Comparison of ENCODE assay signal across 1 cellular context in genomic region chr16:23516366-23517137, GRCh38.
TF ChIP-seq lines count a peak whose summit lies in the region.

No MANE protein-coding gene starts in this region.

TF ChIP-seq in HepG2, 621 proteins besides CTCF, POLR2A, EP300 and RAD21:
- TF ChIP-seq NFIB (CRISPR knock-in tag; IDR thresholded peaks at IDR 0.05; ENCODE audit: borderline replicate concordance) (0 out of 2 replicates have a peak, but pooled peaks have one; percentile 45), MTA3 (CRISPR knock-in tag; IDR thresholded peaks at IDR 0.05) (no peak), SKIL (CRISPR knock-in tag; IDR thresholded peaks at IDR 0.05; ENCODE audit: borderline replicate concordance) (no peak), MYNN (CRISPR knock-in tag; IDR thresholded peaks at IDR 0.05; ENCODE audit: low read depth) (no peak), PHF8 (CRISPR knock-in tag; IDR thresholded peaks at IDR 0.05) (no peak), ZNF281 (CRISPR knock-in tag; IDR thresholded peaks at IDR 0.05; ENCODE audit: borderline replicate concordance) (no peak), MXD3 (CRISPR knock-in tag; IDR thresholded peaks at IDR 0.05) (no peak), SETDB1 (CRISPR knock-in tag; IDR thresholded peaks at IDR 0.05; ENCODE audit: borderline replicate concordance) (no peak), SNRNP70 (IDR thresholded peaks at IDR 0.05; ENCODE audit: low read depth, low read length) (no peak)
TF ChIP-seq in HepG2: peak in this region for 1.
